1 cellular context compared by ENCODE assay signal in genomic region chr10:48672596-48673255, GRCh38.
TF ChIP-seq lines count a peak whose summit lies in the region.

No MANE protein-coding gene starts in this region.

TF ChIP-seq in GM12878, 131 proteins besides CTCF, POLR2A, EP300 and RAD21 (continued from another document):
- TF ChIP-seq CREB1 (IDR thresholded peaks at IDR 0.05; ENCODE audit: low read depth) (peak; percentile 83), BRCA1 (IDR thresholded peaks at IDR 0.05; ENCODE audit: low read depth, low read length) (no peak), CREM (IDR thresholded peaks at IDR 0.05; ENCODE audit: low read depth) (peak; percentile 85), MAX (IDR thresholded peaks at IDR 0.05; ENCODE audit: low read depth, low read length) (peak; percentile 12; the same call in 1 of the 2 replicates), PAX8 (IDR thresholded peaks at IDR 0.05) (no peak), RUNX3 (IDR thresholded peaks at IDR 0.05; ENCODE audit: low read length) (peak; percentile 61), SMARCA5 (IDR thresholded peaks at IDR 0.05) (peak; percentile 63), NFIC (IDR thresholded peaks at IDR 0.05; ENCODE audit: low read depth, low read length) (peak; percentile 62), IRF3 (IDR thresholded peaks at IDR 0.05) (no peak), PAX5 (IDR thresholded peaks at IDR 0.05; ENCODE audit: borderline replicate concordance, low read depth, low read length) (peak; percentile 45; the same call in 1 of the 2 replicates), PBX3 (IDR thresholded peaks at IDR 0.05; ENCODE audit: insufficient replicate concordance, low read depth, low read length) (peak; percentile 66), NRF1 (conservative IDR thresholded peaks at IDR 0.05; ENCODE audit: low read depth, low read length) (no peak), NR2C1 (IDR thresholded peaks at IDR 0.05) (no peak), CHD1 (IDR thresholded peaks at IDR 0.05; ENCODE audit: low read depth, low read length) (no peak), SP1 (IDR thresholded peaks at IDR 0.05; ENCODE audit: low read depth, low read length) (peak; percentile 65), IKZF1 (conservative IDR thresholded peaks at IDR 0.05) (peak; percentile 68), SUPT20H (IDR thresholded peaks at IDR 0.05; ENCODE audit: borderline replicate concordance, control insufficient read depth, low read depth, low read length) (no peak), TCF12 (IDR thresholded peaks at IDR 0.05; ENCODE audit: low read depth, low read length) (0 out of 2 replicates have a peak, but pooled peaks have one; percentile 54), MYB (IDR thresholded peaks at IDR 0.05; ENCODE audit: borderline replicate concordance, low read depth, low read length) (no peak), ASH2L (IDR thresholded peaks at IDR 0.05; ENCODE audit: borderline replicate concordance, low read depth) (peak; percentile 24; the same call in 1 of the 2 replicates), POLR2AphosphoS5 (IDR thresholded peaks at IDR 0.05; ENCODE audit: low read length) (peak; percentile 56), ZNF217 (IDR thresholded peaks at IDR 0.05) (peak; percentile 72; the same call in 1 of the 2 replicates), ATF2 (IDR thresholded peaks at IDR 0.05; ENCODE audit: low read length) (peak; percentile 60; the same call in 1 of the 2 replicates), ETV6 (conservative IDR thresholded peaks at IDR 0.05 in 1 of 2, IDR thresholded peaks at IDR 0.05 in 1 of 2; ENCODE audit: borderline replicate concordance in 1 of 2, low read depth in 1 of 2) (0 out of 4 replicates have a peak, but pooled peaks of 1 of the 2 experiments have one; percentile 33), EED (IDR thresholded peaks at IDR 0.05; ENCODE audit: low read depth) (peak; percentile 58), RELB (IDR thresholded peaks at IDR 0.05; ENCODE audit: low read depth) (peak; percentile 64; the same call in 1 of the 2 replicates), IRF4 (IDR thresholded peaks at IDR 0.05; ENCODE audit: low read depth, low read length) (peak; percentile 70), ZNF687 (IDR thresholded peaks at IDR 0.05) (peak; percentile 85), EGR1 (IDR thresholded peaks at IDR 0.05; ENCODE audit: borderline replicate concordance in 1 of 2, low read depth in 2 of 2, low read length in 2 of 2) (no peak), CHD2 (IDR thresholded peaks at IDR 0.05; ENCODE audit: borderline replicate concordance, low read depth, low read length) (no peak), TCF7 (IDR thresholded peaks at IDR 0.05; ENCODE audit: borderline replicate concordance) (no peak), NBN (IDR thresholded peaks at IDR 0.05) (peak; percentile 7; the same call in 1 of the 2 replicates)
- TF ChIP-seq, protein P1, sequence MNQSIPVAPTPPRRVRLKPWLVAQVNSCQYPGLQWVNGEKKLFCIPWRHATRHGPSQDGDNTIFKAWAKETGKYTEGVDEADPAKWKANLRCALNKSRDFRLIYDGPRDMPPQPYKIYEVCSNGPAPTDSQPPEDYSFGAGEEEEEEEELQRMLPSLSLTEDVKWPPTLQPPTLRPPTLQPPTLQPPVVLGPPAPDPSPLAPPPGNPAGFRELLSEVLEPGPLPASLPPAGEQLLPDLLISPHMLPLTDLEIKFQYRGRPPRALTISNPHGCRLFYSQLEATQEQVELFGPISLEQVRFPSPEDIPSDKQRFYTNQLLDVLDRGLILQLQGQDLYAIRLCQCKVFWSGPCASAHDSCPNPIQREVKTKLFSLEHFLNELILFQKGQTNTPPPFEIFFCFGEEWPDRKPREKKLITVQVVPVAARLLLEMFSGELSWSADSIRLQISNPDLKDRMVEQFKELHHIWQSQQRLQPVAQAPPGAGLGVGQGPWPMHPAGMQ (IDR thresholded peaks at IDR 0.05; ENCODE audit: borderline replicate concordance) = no peak
- TF ChIP-seq, protein P2, sequence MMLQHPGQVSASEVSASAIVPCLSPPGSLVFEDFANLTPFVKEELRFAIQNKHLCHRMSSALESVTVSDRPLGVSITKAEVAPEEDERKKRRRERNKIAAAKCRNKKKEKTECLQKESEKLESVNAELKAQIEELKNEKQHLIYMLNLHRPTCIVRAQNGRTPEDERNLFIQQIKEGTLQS (IDR thresholded peaks at IDR 0.05; ENCODE audit: borderline replicate concordance, extremely low read depth, low read depth, low read length) = no peak
- TF ChIP-seq, protein P3, sequence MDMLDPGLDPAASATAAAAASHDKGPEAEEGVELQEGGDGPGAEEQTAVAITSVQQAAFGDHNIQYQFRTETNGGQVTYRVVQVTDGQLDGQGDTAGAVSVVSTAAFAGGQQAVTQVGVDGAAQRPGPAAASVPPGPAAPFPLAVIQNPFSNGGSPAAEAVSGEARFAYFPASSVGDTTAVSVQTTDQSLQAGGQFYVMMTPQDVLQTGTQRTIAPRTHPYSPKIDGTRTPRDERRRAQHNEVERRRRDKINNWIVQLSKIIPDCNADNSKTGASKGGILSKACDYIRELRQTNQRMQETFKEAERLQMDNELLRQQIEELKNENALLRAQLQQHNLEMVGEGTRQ (IDR thresholded peaks at IDR 0.05; ENCODE audit: borderline replicate concordance, low read depth, low read length) = no peak
- TF ChIP-seq, protein P4, sequence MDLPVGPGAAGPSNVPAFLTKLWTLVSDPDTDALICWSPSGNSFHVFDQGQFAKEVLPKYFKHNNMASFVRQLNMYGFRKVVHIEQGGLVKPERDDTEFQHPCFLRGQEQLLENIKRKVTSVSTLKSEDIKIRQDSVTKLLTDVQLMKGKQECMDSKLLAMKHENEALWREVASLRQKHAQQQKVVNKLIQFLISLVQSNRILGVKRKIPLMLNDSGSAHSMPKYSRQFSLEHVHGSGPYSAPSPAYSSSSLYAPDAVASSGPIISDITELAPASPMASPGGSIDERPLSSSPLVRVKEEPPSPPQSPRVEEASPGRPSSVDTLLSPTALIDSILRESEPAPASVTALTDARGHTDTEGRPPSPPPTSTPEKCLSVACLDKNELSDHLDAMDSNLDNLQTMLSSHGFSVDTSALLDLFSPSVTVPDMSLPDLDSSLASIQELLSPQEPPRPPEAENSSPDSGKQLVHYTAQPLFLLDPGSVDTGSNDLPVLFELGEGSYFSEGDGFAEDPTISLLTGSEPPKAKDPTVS (IDR thresholded peaks at IDR 0.05; ENCODE audit: low read depth, low read length) = no peak
- TF ChIP-seq, protein P5, sequence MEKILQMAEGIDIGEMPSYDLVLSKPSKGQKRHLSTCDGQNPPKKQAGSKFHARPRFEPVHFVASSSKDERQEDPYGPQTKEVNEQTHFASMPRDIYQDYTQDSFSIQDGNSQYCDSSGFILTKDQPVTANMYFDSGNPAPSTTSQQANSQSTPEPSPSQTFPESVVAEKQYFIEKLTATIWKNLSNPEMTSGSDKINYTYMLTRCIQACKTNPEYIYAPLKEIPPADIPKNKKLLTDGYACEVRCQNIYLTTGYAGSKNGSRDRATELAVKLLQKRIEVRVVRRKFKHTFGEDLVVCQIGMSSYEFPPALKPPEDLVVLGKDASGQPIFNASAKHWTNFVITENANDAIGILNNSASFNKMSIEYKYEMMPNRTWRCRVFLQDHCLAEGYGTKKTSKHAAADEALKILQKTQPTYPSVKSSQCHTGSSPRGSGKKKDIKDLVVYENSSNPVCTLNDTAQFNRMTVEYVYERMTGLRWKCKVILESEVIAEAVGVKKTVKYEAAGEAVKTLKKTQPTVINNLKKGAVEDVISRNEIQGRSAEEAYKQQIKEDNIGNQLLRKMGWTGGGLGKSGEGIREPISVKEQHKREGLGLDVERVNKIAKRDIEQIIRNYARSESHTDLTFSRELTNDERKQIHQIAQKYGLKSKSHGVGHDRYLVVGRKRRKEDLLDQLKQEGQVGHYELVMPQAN (conservative IDR thresholded peaks at IDR 0.05) = no peak; the same call in 1 of the 2 replicates
- TF ChIP-seq, protein P6, sequence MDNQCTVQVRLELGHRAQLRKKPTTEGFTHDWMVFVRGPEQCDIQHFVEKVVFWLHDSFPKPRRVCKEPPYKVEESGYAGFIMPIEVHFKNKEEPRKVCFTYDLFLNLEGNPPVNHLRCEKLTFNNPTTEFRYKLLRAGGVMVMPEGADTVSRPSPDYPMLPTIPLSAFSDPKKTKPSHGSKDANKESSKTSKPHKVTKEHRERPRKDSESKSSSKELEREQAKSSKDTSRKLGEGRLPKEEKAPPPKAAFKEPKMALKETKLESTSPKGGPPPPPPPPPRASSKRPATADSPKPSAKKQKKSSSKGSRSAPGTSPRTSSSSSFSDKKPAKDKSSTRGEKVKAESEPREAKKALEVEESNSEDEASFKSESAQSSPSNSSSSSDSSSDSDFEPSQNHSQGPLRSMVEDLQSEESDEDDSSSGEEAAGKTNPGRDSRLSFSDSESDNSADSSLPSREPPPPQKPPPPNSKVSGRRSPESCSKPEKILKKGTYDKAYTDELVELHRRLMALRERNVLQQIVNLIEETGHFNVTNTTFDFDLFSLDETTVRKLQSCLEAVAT (IDR thresholded peaks at IDR 0.05) = peak; percentile 58; the same call in 1 of the 2 replicates
